27 cellular contexts compared by ENCODE assay signal in genomic region chr10:113865896-113866295, GRCh38.
"Had no signal": no experiment of that assay in that cellular context is flagged by ENCODE, and none has a peak within 500 bp of the region (broad histone marks: within the 10 kb centered on the region; RNA-seq: fewer than 3 reads in every experiment).

No MANE protein-coding gene starts in this region.

- H3K9me3 ChIP-seq: esophagus muscularis mucosa, ovary, prostate gland, thoracic aorta, vagina had no signal

- H3K27me3 ChIP-seq: adrenal gland, dorsolateral prefrontal cortex, esophagus muscularis mucosa, hepatocyte, ovary, right atrium auricular region, spleen, vagina had no signal

- FAIRE-seq: astrocyte, colon, TTC549 had no signal

- H3K4me3 Mint-ChIP-seq: activated naive CD8-positive, alpha-beta T cell; activated T-helper 17 cell treated with anti-CD3 and anti-CD28 coated beads, Interleukin-2, amount 50 U/mL, for 72 hours; immature natural killer cell; natural killer cell; type B pancreatic cell had no signal

- ATAC-seq: activated T-helper 17 cell treated with anti-CD3 and anti-CD28 coated beads, Interleukin-2, amount 50 U/mL, for 72 hours; natural killer cell had no signal

- H3K27me3 Mint-ChIP-seq: activated naive CD8-positive, alpha-beta T cell; activated T-helper 17 cell treated with anti-CD3 and anti-CD28 coated beads, Interleukin-2, amount 50 U/mL, for 72 hours; type B pancreatic cell had no signal

- H3K4me1 ChIP-seq: prostate gland, vagina had no signal

- H3K36me3 ChIP-seq: adrenal gland, ovary, thoracic aorta had no signal

- H3K9me3 Mint-ChIP-seq: immature natural killer cell, natural killer cell had no signal

- DNase-seq: activated CD4-positive, alpha-beta T cell treated with anti-CD3 and anti-CD28 coated beads for 1 hour; activated naive CD4-positive, alpha-beta T cell; activated T-cell treated with anti-CD3 and anti-CD28 coated beads, Interleukin-2, amount 50 U/mL, for 1 hour; adrenal gland; central memory CD4-positive, alpha-beta T cell; dorsolateral prefrontal cortex; glutamatergic neuron; immature natural killer cell; kidney glomerular epithelial cell; midbrain; natural killer cell; ovary; spleen; stimulated activated CD4-positive, alpha-beta T cell treated with anti-CD3 and anti-CD28 coated beads, Interleukin-4, amount 100 ng/mL, for 1 hour; stimulated activated naive CD4-positive, alpha-beta T cell treated with Interleukin-2 at 50 U/mL for 16 hours had no signal

- H3K4me2 ChIP-seq: hepatocyte had no signal

- H3K4me3 ChIP-seq: adrenal gland, dorsolateral prefrontal cortex, esophagus muscularis mucosa, hepatocyte, ovary, prostate gland, right atrium auricular region, spleen, thoracic aorta, vagina had no signal

- H2AFZ ChIP-seq: hepatocyte had no signal

- H3K27ac ChIP-seq: adrenal gland, dorsolateral prefrontal cortex, esophagus muscularis mucosa, hepatocyte, ovary, prostate gland, thoracic aorta, vagina had no signal

- H3K27ac Mint-ChIP-seq: activated naive CD8-positive, alpha-beta T cell; activated T-helper 17 cell treated with anti-CD3 and anti-CD28 coated beads, Interleukin-2, amount 50 U/mL, for 72 hours; immature natural killer cell; natural killer cell; type B pancreatic cell had no signal
